In the genomic region with DNA sequence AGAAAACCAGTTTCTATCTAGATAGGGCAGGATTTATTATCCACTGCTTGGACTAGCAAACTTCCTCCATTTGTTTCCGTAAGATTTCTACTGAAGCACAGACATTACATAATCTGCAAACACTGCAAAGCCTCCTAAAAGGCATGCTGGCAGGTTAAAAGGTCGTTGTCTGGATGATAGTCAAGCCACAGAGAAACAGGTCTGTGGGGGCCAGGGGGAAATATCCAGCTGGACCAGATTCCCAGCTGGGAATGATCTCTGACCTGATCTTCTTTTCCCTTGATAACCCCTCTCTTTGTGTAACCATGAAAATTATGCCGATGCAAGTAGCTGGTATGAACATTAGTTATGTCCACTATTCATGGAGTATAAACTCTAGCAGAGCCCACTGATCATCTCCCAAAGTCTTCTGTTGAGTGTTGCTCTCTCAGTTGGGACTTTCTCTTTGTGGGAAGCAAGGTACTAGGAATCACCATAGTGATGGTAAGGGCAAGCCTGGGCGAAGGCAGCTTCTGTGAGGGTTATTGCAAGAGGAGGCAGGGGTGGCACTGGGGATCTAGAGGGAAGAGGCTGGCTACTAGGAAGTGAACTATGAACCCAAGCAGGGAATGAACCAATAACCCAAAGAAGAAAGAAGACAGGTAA, we compare ENCODE assay signal across 11 cellular contexts.
DNase-seq lines count a peak whose midpoint lies in the region; ATAC-seq, FAIRE-seq and TF ChIP-seq lines count a peak whose summit lies in the region.
"Had no signal": no experiment of that assay in that cellular context is flagged by ENCODE, and none has a peak within 500 bp of the region (broad histone marks: within the 10 kb centered on the region; RNA-seq: fewer than 3 reads in every experiment).

No MANE protein-coding gene starts in this region.

- in situ Hi-C loops in astrocyte of the spinal cord (cut with HindIII; ENCODE audit: low sequenced_read_pairs), result no loop called here

- ATAC-seq in GM18873 (IDR thresholded peaks at IDR 0.05; ENCODE audit: low FRiP score, unreplicated experiment), result no peak
- ATAC-seq in GM21786 (IDR thresholded peaks at IDR 0.05; ENCODE audit: unreplicated experiment), result no peak

- DNase-seq in SIG-M5 treated with dmso at 0.1 percent for 504 hours (lab: John Stamatoyannopoulos, UW; ENCODE audit: unreplicated experiment) (peak; percentile 44), SIG-M5 (lab: John Stamatoyannopoulos, UW) (no peak), astrocyte of the spinal cord (ENCODE audit: low read depth, low spot score) (peak; percentile 29), kidney (no peak), tibial artery (no peak)
- no peak for DNase-seq in activated CD4-positive, alpha-beta T cell treated with anti-CD3 and anti-CD28 coated beads for 4 hours
- DNase-seq: colonic mucosa, NCI-H446 treated with DMSO at 0.1 percent for 48 hours had no signal

- FAIRE-seq in kidney (lab: Jason Lieb, UNC), result no peak

- intact Hi-C loops in kidney (cut with DNase I) (no loop called here), tibial artery (cut with DNase I; ENCODE audit: low total_unique reads) (no loop called here)

- H3K36me3 ChIP-seq in kidney (ENCODE audit: control insufficient read depth in 1 of 2, insufficient read depth in 2 of 2, low read length in 2 of 2) (no peaks in the 10 kb centered on the region), tibial artery (no peaks in the 10 kb centered on the region)
- H3K36me3 ChIP-seq: colonic mucosa had no signal

- H3K9ac ChIP-seq in kidney (ENCODE audit: low read length in 2 of 2), result no peak overlapping the region

- H3K27ac ChIP-seq in kidney (ENCODE audit: low read depth in 2 of 2, low read length in 2 of 2) (peak overlapping the region; percentile 9 to 49), tibial artery (peak overlapping the region; percentile 40 to 54)
- H3K27ac ChIP-seq: colonic mucosa had no signal

- no peak overlapping the region for H3K4me3 ChIP-seq in astrocyte of the spinal cord (ENCODE audit: low read depth, low read length)
- no peak overlapping the region for H3K4me3 ChIP-seq in kidney (ENCODE audit: low read length in 2 of 2)
- H3K4me3 ChIP-seq in tibial artery, result no peak overlapping the region
- H3K4me3 ChIP-seq: colonic mucosa, smooth muscle cell had no signal

- no peaks in the 10 kb centered on the region for H3K27me3 ChIP-seq in tibial artery
- H3K27me3 ChIP-seq: colonic mucosa had no signal

- H3K4me1 ChIP-seq in kidney (ENCODE audit: control insufficient read depth in 1 of 2, insufficient read depth in 1 of 2, low read depth in 1 of 2, low read length in 2 of 2) (peaks cover 5 to 6% of the 10 kb centered on the region in 2 donors), tibial artery (peaks cover 0 to 43% (median 9%) of the 10 kb centered on the region in 4 donors)
- H3K4me1 ChIP-seq: colonic mucosa had no signal

- TF ChIP-seq CTCF in astrocyte of the spinal cord (IDR thresholded peaks at IDR 0.05; ENCODE audit: low read depth, low read length) (no peak), kidney (IDR thresholded peaks at IDR 0.05; ENCODE audit: borderline replicate concordance, extremely low read depth, insufficient read depth) (no peak), tibial artery (IDR thresholded peaks at IDR 0.05) (no peak)

- H3K9me3 ChIP-seq in kidney (ENCODE audit: control insufficient read depth in 1 of 2, low read length in 2 of 2), result no peaks in the 10 kb centered on the region
- no peaks in the 10 kb centered on the region for H3K9me3 ChIP-seq in tibial artery
- H3K9me3 ChIP-seq: colonic mucosa had no signal

Comparison
In these comparisons a context has a peak if more than half of its experiments do, and no peak if none do; other contexts are left out.
1. DNase-seq: peak in SIG-M5 treated with dmso at 0.1 percent for 504 hours (single experiment) and astrocyte of the spinal cord (single experiment); none in SIG-M5 (single experiment), kidney (single experiment), tibial artery (0 of 2) and activated CD4-positive, alpha-beta T cell treated with anti-CD3 and anti-CD28 coated beads for 4 hours (0 of 2).